8 cellular contexts compared by ENCODE assay signal in the genomic region with DNA sequence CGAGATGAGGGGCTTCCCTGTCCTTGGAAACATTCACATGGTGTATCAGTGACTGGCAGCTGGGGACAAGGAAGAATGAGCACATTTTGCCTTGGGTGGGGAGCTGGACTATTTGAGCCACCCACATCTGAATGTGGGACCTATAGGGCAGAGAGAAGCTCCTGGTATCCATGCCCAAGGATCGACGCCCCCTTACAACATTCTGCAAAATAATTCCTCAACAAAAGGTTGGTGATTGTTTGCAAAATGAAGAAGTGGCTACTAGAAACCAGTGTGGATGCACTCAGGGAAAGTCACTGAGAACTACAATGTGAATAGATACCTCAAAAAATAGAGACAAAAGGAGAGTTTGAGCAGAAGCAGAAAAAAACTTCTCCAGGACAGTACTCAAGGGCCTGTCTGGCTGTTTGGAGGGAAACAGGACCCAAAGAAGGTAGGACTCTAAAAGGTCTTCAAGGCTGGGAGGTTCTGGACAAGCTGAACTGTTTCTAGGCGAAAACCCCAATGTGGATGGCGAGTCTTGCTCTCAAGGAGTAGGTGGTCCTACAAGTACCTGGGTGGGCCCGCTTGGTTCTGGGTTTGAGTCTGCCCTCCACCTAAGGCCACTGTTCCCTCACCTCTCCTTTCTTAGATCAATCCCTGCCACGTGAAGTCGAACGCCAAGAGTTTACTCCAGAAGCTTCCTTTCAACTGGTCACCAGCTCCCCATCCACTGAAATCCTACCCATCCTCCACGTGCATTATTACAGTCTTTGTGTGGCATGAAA.
A peak's percentile ranks its signal among the peaks of the same experiment; 100 is the strongest.
DNase-seq lines count a peak whose midpoint lies in the region; ATAC-seq and TF ChIP-seq lines count a peak whose summit lies in the region.

No MANE protein-coding gene starts in this region.

- peaks cover 46% of the 10 kb centered on the region for H3K36me3 Mint-ChIP-seq in activated T-helper 2 cell treated with anti-CD3 and anti-CD28 coated beads, Interferon-gamma antibody, Interleukin-2, Interleukin-4, amounts not matched to agents 10 μg/mL and 5 μg/mL and 100 μg/mL, durations not matched to agents 14 hours and 24 hours and 36 hours (ENCODE audit: low read depth)
- H3K36me3 Mint-ChIP-seq in memory B cell: peaks cover 19% of the 10 kb centered on the region

- H3K27ac ChIP-seq in heart right ventricle (peak overlapping the region in 2 of 10 donors; percentile 44 to 91), right atrium auricular region (peak overlapping the region in 1 of 2 donors; percentile 86), upper lobe of right lung (no peak overlapping the region)

- TF ChIP-seq CTCF in heart right ventricle (IDR thresholded peaks at IDR 0.05) (no peak), right atrium auricular region (IDR thresholded peaks at IDR 0.05) (no peak), upper lobe of right lung (IDR thresholded peaks at IDR 0.05) (no peak)

- peaks cover 4% of the 10 kb centered on the region for H3K27me3 Mint-ChIP-seq in activated T-helper 2 cell treated with anti-CD3 and anti-CD28 coated beads, Interferon-gamma antibody, Interleukin-2, Interleukin-4, amounts not matched to agents 10 μg/mL and 5 μg/mL and 100 μg/mL, durations not matched to agents 14 hours and 24 hours and 36 hours (ENCODE audit: low read depth)
- H3K27me3 Mint-ChIP-seq in memory B cell: peaks cover 4% of the 10 kb centered on the region

- ATAC-seq in heart right ventricle: no peak
- ATAC-seq in memory B cell (ENCODE audit: low read depth): no peak
- no peak for ATAC-seq in upper lobe of right lung
- no peak for ATAC-seq in GM18870 (IDR thresholded peaks at IDR 0.05; ENCODE audit: unreplicated experiment)
- ATAC-seq in GM21390 (IDR thresholded peaks at IDR 0.05; ENCODE audit: unreplicated experiment): no peak

- peak overlapping the region; percentile 65 for H3K4me3 Mint-ChIP-seq in activated T-helper 2 cell treated with anti-CD3 and anti-CD28 coated beads, Interferon-gamma antibody, Interleukin-2, Interleukin-4, amounts not matched to agents 10 μg/mL and 5 μg/mL and 100 μg/mL, durations not matched to agents 14 hours and 24 hours and 36 hours (ENCODE audit: low read depth)
- H3K4me3 Mint-ChIP-seq in memory B cell: peak overlapping the region; percentile 59

- H3K4me1 Mint-ChIP-seq in activated T-helper 2 cell treated with anti-CD3 and anti-CD28 coated beads, Interferon-gamma antibody, Interleukin-2, Interleukin-4, amounts not matched to agents 10 μg/mL and 5 μg/mL and 100 μg/mL, durations not matched to agents 14 hours and 24 hours and 36 hours (ENCODE audit: low read depth): peaks cover 38% of the 10 kb centered on the region
- peaks cover 29% of the 10 kb centered on the region for H3K4me1 Mint-ChIP-seq in memory B cell

- H3K4me1 ChIP-seq in heart right ventricle: peaks cover 5 to 37% (median 21%) of the 10 kb centered on the region in 9 donors
- H3K4me1 ChIP-seq in right atrium auricular region: peaks cover 0 to 24% of the 10 kb centered on the region in 2 donors
- H3K4me1 ChIP-seq in upper lobe of right lung: peaks cover 19% of the 10 kb centered on the region

- no peak for DNase-seq in heart right ventricle
- no peak for DNase-seq in right atrium auricular region (ENCODE audit: low spot score)
- DNase-seq in activated T-helper 2 cell treated with anti-CD3 and anti-CD28 coated beads, Interferon-gamma antibody, Interleukin-2, Interleukin-4, amounts not matched to agents 10 μg/mL and 5 μg/mL and 100 μg/mL, durations not matched to agents 14 hours and 24 hours and 36 hours (ENCODE audit: low spot score): no peak
- DNase-seq in memory B cell (ENCODE audit: low spot score in 2 of 2): no peak
- DNase-seq in upper lobe of right lung: no peak
- DNase-seq in activated effector memory CD4-positive, alpha-beta T cell treated with anti-CD3 and anti-CD28 coated beads, Interleukin-2, amount 50 U/mL, for 16 hours: no peak

- H3K9me3 Mint-ChIP-seq in activated T-helper 2 cell treated with anti-CD3 and anti-CD28 coated beads, Interferon-gamma antibody, Interleukin-2, Interleukin-4, amounts not matched to agents 10 μg/mL and 5 μg/mL and 100 μg/mL, durations not matched to agents 14 hours and 24 hours and 36 hours: no peaks in the 10 kb centered on the region
- H3K9me3 Mint-ChIP-seq in memory B cell: no peaks in the 10 kb centered on the region

- intact Hi-C loops in heart right ventricle (cut with DNase I): loop anchor here in 3 of 10 donors (5.0 to 10.0 kb wide), 3 partner anchors 92 to 358 kb away; a partner anchor contains a TSS
- intact Hi-C loops in activated T-helper 2 cell treated with anti-CD3 and anti-CD28 coated beads, Interferon-gamma antibody, Interleukin-2, Interleukin-4, amounts not matched to agents 10 μg/mL and 5 μg/mL and 100 μg/mL, durations not matched to agents 14 hours and 24 hours and 36 hours (cut with micrococcal nuclease): loop anchor here (10.0 kb wide), 3 partner anchors 252 to 598 kb away; a partner anchor contains a TSS
- intact Hi-C loops in upper lobe of right lung (cut with DNase I): no loop called here

- H3K9me3 ChIP-seq in heart right ventricle (no peaks in the 10 kb centered on the region), right atrium auricular region (no peaks in the 10 kb centered on the region), upper lobe of right lung (no peaks in the 10 kb centered on the region)

- no peaks in the 10 kb centered on the region for H3K27me3 ChIP-seq in heart right ventricle
- H3K27me3 ChIP-seq in right atrium auricular region: no peaks in the 10 kb centered on the region
- H3K27me3 ChIP-seq in upper lobe of right lung: no peaks in the 10 kb centered on the region

- 70 to 73% methylated on average over 10 of the region's 10 CpGs for WGBS in heart right ventricle, 2 donors

- peak overlapping the region in 8 of 10 donors; percentile 60 to 98 (median 96) for H3K4me3 ChIP-seq in heart right ventricle
- H3K4me3 ChIP-seq in right atrium auricular region: peak overlapping the region in 1 of 2 donors; percentile 91
- peak overlapping the region; percentile 90 for H3K4me3 ChIP-seq in upper lobe of right lung

- H3K36me3 ChIP-seq in heart right ventricle: peaks cover 0 to 42% (median 33%) of the 10 kb centered on the region in 9 donors
- H3K36me3 ChIP-seq in right atrium auricular region: peaks cover 34% of the 10 kb centered on the region
- peaks cover 36% of the 10 kb centered on the region for H3K36me3 ChIP-seq in upper lobe of right lung

- H3K27ac Mint-ChIP-seq in activated T-helper 2 cell treated with anti-CD3 and anti-CD28 coated beads, Interferon-gamma antibody, Interleukin-2, Interleukin-4, amounts not matched to agents 10 μg/mL and 5 μg/mL and 100 μg/mL, durations not matched to agents 14 hours and 24 hours and 36 hours: peak overlapping the region; percentile 77
- peak overlapping the region; percentile 79 for H3K27ac Mint-ChIP-seq in memory B cell
